Comparison of ENCODE assay signal across 9 cellular contexts in the genomic region with DNA sequence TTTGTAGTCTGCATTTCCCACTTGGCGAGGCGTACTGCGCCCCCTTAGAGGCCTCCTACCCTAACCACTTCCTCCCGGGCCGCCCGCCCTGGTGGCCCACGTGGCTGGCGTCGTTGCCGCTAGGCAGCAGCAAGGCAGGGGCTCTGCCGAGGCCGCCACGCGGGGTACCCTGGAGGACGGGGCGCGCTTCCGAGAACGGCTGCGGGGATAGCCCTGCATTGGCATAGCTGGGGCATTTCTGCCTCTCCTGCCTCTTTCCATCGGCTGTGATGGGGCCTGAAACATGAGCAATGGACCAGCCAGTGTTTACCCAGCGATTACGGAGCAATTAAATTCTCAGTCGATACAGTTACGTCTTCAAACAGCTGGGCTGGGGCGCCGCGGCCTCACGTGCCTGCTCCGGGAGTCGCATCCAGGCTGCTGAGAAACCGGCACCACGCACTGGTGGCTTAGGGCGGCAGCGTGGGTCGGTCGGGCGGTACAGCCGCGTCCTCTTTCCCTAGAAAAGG. TPM values are rescaled to one million over a fixed set of nuclear protein-coding genes. Genes with fewer than 3 reads are reported as not detected.
DNase-seq lines count a peak whose midpoint lies in the region; ATAC-seq and TF ChIP-seq lines count a peak whose summit lies in the region.
"Had no signal": no experiment of that assay in that cellular context is flagged by ENCODE, and none has a peak within 500 bp of the region (broad histone marks: within the 10 kb centered on the region; RNA-seq: fewer than 3 reads in every experiment).

No MANE protein-coding gene starts in this region.

- no peaks in the 10 kb centered on the region for H3K4me1 ChIP-seq in testis

- H3K4me3 Mint-ChIP-seq in central memory CD8-positive, alpha-beta T cell, result no peak overlapping the region
- H3K4me3 Mint-ChIP-seq: CD4-positive, alpha-beta memory T cell had no signal

- 30 to 44% methylated on average over 34 to 40 of the region's 40 CpGs for WGBS in testis, 2 donors

- peak overlapping the region in 1 of 2 donors; percentile 1 for H3K4me3 ChIP-seq in testis

- no peaks in the 10 kb centered on the region for H3K27me3 ChIP-seq in testis

- no peak overlapping the region for H3K27ac ChIP-seq in testis

- no peak overlapping the region for H3K27ac Mint-ChIP-seq in central memory CD8-positive, alpha-beta T cell (ENCODE audit: low read depth)

- intact Hi-C loops in testis (cut with DNase I; ENCODE audit: low total_unique reads), result no loop called here

- no peaks in the 10 kb centered on the region for H3K36me3 Mint-ChIP-seq in central memory CD8-positive, alpha-beta T cell (ENCODE audit: insufficient read depth)
- H3K36me3 Mint-ChIP-seq: CD4-positive, alpha-beta memory T cell had no signal

- ATAC-seq in central memory CD8-positive, alpha-beta T cell (replicated peaks; ENCODE audit: extremely low read depth, poor library complexity, severe bottlenecking), result peak; percentile 36

- DNase-seq in stimulated activated CD4-positive, alpha-beta T cell treated with anti-CD3 and anti-CD28 coated beads, Interleukin-15, amount 100 ng/mL, for 24 hours, result peak; percentile 25
- no peak for DNase-seq in stimulated activated CD4-positive, alpha-beta T cell treated with anti-CD3 and anti-CD28 coated beads, Interleukin-2, amount 100 ng/mL, for 48 hours
- DNase-seq in NCI-H345 treated with DMSO at 0.1 percent for 48 hours (lab: John Stamatoyannopoulos, UW; ENCODE audit: unreplicated experiment), result peak; percentile 48
- no peak for DNase-seq in central memory CD8-positive, alpha-beta T cell (ENCODE audit: low spot score in 2 of 2)
- DNase-seq in testis, result peak; percentile 52
- DNase-seq in cerebellar nuclear complex (lab: John Stamatoyannopoulos, UW), result no peak
- DNase-seq in AG08396 (ENCODE audit: low spot score), result no peak
- no peak for DNase-seq in HPDE6-E6E7 (ENCODE audit: extremely low spot score)

- no peak for TF ChIP-seq CTCF in testis (IDR thresholded peaks at IDR 0.05)

- peaks cover 33% of the 10 kb centered on the region for H3K27me3 Mint-ChIP-seq in central memory CD8-positive, alpha-beta T cell

- H3K36me3 ChIP-seq in testis (ENCODE audit: low read depth, missing control alignments), result no peaks in the 10 kb centered on the region

- no peak for TF ChIP-seq POLR2A in testis (IDR thresholded peaks at IDR 0.05)

- no peaks in the 10 kb centered on the region for H3K9me3 Mint-ChIP-seq in central memory CD8-positive, alpha-beta T cell
- H3K9me3 Mint-ChIP-seq: CD4-positive, alpha-beta memory T cell had no signal

- H3K9me3 ChIP-seq in testis, result no peaks in the 10 kb centered on the region

- H3K4me1 Mint-ChIP-seq in central memory CD8-positive, alpha-beta T cell, result peaks cover 2% of the 10 kb centered on the region

RNA-seq across cellular contexts. Expression of gene IQSEC3, which starts 38.1 kb away (rescaled TPM):
- total RNA-seq in testis, result 10 to 100 TPM in 1 of 2 donors, 1 to 10 TPM in 1; 3.9 to 12.2 TPM
- polyA plus RNA-seq in testis (ENCODE audit: insufficient read depth, low read depth, low replicate concordance), result 4.5 TPM
- polyA plus RNA-seq: CD4-positive, alpha-beta memory T cell had no signal

Comparison
In these comparisons a context has a peak if more than half of its experiments do, and no peak if none do; other contexts are left out.
1. DNase-seq: peak in stimulated activated CD4-positive, alpha-beta T cell treated with anti-CD3 and anti-CD28 coated beads, Interleukin-15, amount 100 ng/mL, for 24 hours (single experiment), NCI-H345 treated with DMSO at 0.1 percent for 48 hours (single experiment) and testis (single experiment); none in stimulated activated CD4-positive, alpha-beta T cell treated with anti-CD3 and anti-CD28 coated beads, Interleukin-2, amount 100 ng/mL, for 48 hours (0 of 2), central memory CD8-positive, alpha-beta T cell (0 of 2), cerebellar nuclear complex (0 of 2), AG08396 (single experiment) and HPDE6-E6E7 (single experiment).